Comparison of ENCODE assay signal across 8 cellular contexts in the genomic region with DNA sequence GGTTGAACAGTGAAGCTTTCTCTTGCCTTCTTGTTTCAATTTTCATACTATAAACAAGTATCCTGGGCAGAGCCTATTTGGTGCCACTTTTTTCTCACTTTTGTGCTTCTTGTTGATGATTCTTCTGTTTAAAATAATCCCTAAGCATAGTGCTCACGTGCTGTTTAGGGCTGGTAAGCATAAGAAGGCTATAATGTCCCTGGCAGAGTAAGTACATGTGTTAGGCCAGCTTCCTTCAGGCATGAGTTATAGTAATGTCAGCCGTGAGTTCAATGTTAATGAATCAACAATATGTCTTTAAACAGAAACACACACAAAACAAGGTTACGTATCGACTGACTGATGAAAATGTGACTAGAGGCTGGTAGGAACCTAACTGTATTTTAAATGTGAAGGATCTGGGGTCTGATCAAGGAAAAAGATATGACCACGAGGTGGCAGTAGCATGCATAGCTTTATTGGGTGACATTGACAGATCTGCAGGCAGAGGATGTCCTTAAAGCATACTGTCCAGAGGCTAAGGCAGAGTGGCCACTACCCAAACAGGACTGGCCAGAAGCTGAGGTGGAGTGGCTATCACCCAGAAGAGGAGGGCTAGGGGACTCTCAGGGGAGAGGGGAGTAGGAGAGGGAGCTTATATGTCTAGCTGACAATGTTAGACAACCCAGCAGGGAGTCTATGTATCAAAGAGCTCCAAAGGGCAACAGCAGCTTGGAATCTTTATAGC.
A peak's percentile ranks its signal among the peaks of the same experiment; 100 is the strongest.
DNase-seq lines count a peak whose midpoint lies in the region; ATAC-seq and TF ChIP-seq lines count a peak whose summit lies in the region.

No MANE protein-coding gene starts in this region.

- TF ChIP-seq POLR2A in heart left ventricle (IDR thresholded peaks at IDR 0.05), result no peak

- DNase-seq in GM04503 (ENCODE audit: low read depth) (peak; percentile 21), H7 (peak; percentile 38), NAMALWA (ENCODE audit: low spot score) (peak; percentile 88), SKM-1 treated with dmso at 0.1 percent for 144 hours (lab: John Stamatoyannopoulos, UW; ENCODE audit: unreplicated experiment) (peak; percentile 63), heart left ventricle (peak in 4 of 5 donors; percentile 34 to 59 (median 46)), retinal pigment epithelial cell (ENCODE audit: low read depth) (peak; percentile 6)
- DNase-seq in activated naive CD8-positive, alpha-beta T cell treated with anti-CD3 and anti-CD28 coated beads for 36 hours, result peak; percentile 43

- intact Hi-C loops in heart left ventricle (cut with DNase I), result loop anchor here (1.0 to 10.0 kb wide), 13 partner anchors 111 to 724 kb away; partner anchors contain the start of genes BRAF (in 8 of the 10) and MRPS33 (in 1 of the 10)

- H3K27ac ChIP-seq in heart left ventricle, result no peak overlapping the region

- H3K36me3 Mint-ChIP-seq in activated naive CD8-positive, alpha-beta T cell treated with anti-CD3 and anti-CD28 coated beads for 36 hours, result no peaks in the 10 kb centered on the region

- H3K4me3 Mint-ChIP-seq in activated naive CD8-positive, alpha-beta T cell treated with anti-CD3 and anti-CD28 coated beads for 36 hours, result no peak overlapping the region

- H3K4me3 ChIP-seq in H7 (ENCODE audit: insufficient read depth, low read depth, low read length) (no peak overlapping the region), heart left ventricle (no peak overlapping the region), retinal pigment epithelial cell (ENCODE audit: low read length) (no peak overlapping the region)

- H3K27me3 Mint-ChIP-seq in activated naive CD8-positive, alpha-beta T cell treated with anti-CD3 and anti-CD28 coated beads for 36 hours, result no peaks in the 10 kb centered on the region

- H3K9me3 ChIP-seq in heart left ventricle, result no peaks in the 10 kb centered on the region

- peaks cover 9% of the 10 kb centered on the region for H3K4me1 Mint-ChIP-seq in activated naive CD8-positive, alpha-beta T cell treated with anti-CD3 and anti-CD28 coated beads for 36 hours

- H3K27me3 ChIP-seq in H7 (ENCODE audit: control insufficient read depth, insufficient read depth, low read length) (no peaks in the 10 kb centered on the region), heart left ventricle (no peaks in the 10 kb centered on the region)

- H3K36me3 ChIP-seq in H7 (replicated peaks; ENCODE audit: control insufficient read depth, insufficient read depth, low read length), result no peaks in the 10 kb centered on the region
- H3K36me3 ChIP-seq in heart left ventricle, result peaks cover 0 to 22% (median 8%) of the 10 kb centered on the region in 9 donors

- H3K27ac Mint-ChIP-seq in activated naive CD8-positive, alpha-beta T cell treated with anti-CD3 and anti-CD28 coated beads for 36 hours, result no peak overlapping the region

- WGBS in heart left ventricle, 4 donors, result 20 to 35% (median 30%) methylated on average over 5 of the region's 5 CpGs

- ATAC-seq in heart left ventricle (peak; percentile 71 to 94 (median 88)), HG03108 (IDR thresholded peaks at IDR 0.05; ENCODE audit: unreplicated experiment) (no peak)

- H3K4me1 ChIP-seq in heart left ventricle, result peaks cover 0 to 10% (median 2%) of the 10 kb centered on the region in 12 donors

- H3K9me3 Mint-ChIP-seq in activated naive CD8-positive, alpha-beta T cell treated with anti-CD3 and anti-CD28 coated beads for 36 hours, result no peaks in the 10 kb centered on the region

- TF ChIP-seq CTCF in heart left ventricle (IDR thresholded peaks at IDR 0.05) (peak; percentile 63 to 87 (median 74)), retinal pigment epithelial cell (conservative IDR thresholded peaks at IDR 0.05; ENCODE audit: low read depth, low read length) (peak; percentile 71)

Comparison
In these comparisons a context has a peak if more than half of its experiments do, and no peak if none do; other contexts are left out.
1. DNase-seq: peak in every context shown above with its lines; median percentile 88 in NAMALWA; 63 in SKM-1 treated with dmso at 0.1 percent for 144 hours; 46 in heart left ventricle; 43 in activated naive CD8-positive, alpha-beta T cell treated with anti-CD3 and anti-CD28 coated beads for 36 hours; 38 in H7; 21 in GM04503; 6 in retinal pigment epithelial cell.